ENCODE assay signal across 1 cellular context in genomic region chr11:122505304-122506006, GRCh38.
TF ChIP-seq lines count a peak whose summit lies in the region.

No MANE protein-coding gene starts in this region.

TF ChIP-seq in GM23338, 12 proteins besides CTCF, POLR2A, EP300 and RAD21 (continued from another document):
- TF ChIP-seq ETS1 (IDR thresholded peaks at IDR 0.05) = no peak
- no peak for TF ChIP-seq EZH2 (IDR thresholded peaks at IDR 0.05; ENCODE audit: low read depth, unreplicated experiment)
- TF ChIP-seq STAT1 (IDR thresholded peaks at IDR 0.05; ENCODE audit: unreplicated experiment) = no peak
- TF ChIP-seq JUNB (IDR thresholded peaks at IDR 0.05; ENCODE audit: unreplicated experiment) = no peak
- no peak for TF ChIP-seq ZNF331 (CRISPR knock-in tag; IDR thresholded peaks at IDR 0.05; ENCODE audit: low read depth)
- no peak for TF ChIP-seq CREB1 (CRISPR knock-in tag; IDR thresholded peaks at IDR 0.05; ENCODE audit: low read depth)
